10 cellular contexts compared by ENCODE assay signal in the genomic region with DNA sequence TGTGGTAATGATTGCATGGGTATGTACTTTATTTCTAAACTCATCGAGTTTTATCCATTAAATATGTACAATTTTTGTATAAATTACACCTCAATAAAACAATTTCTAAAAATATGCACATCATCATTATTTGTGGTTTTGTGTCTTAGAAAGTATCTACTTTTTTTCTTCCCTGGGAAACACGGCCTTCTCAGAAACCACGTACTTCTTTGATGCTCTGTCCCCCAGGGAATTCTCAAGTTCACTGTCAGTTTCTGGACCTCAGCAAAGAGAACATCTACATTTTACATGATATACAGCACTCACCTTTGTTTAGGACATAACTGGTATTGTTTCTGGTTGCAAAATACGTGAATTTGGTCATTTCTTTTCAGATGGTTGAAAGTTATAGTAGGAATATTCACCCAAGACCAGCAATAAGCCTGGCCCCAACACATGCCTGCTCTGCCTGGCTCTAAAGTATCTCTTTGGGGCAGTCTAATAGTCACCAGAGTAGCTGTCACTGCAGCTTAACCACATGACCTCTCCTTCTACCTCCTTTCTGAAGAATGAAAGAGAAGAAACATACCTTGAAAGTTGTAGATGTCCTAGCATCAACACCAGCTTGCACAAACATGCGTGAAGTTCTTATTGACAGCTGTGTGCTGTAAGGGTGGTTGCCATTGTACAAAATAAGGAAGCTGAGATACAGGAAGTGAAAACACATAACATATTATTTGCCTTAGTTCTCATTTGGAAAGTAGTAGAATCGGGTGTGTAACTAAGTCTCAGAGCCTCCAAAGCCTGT. TPM values are rescaled to one million over a fixed set of nuclear protein-coding genes. Genes with fewer than 3 reads are reported as not detected.
DNase-seq lines count a peak whose midpoint lies in the region; ATAC-seq and TF ChIP-seq lines count a peak whose summit lies in the region.
"Had no signal": no experiment of that assay in that cellular context is flagged by ENCODE, and none has a peak within 500 bp of the region (broad histone marks: within the 10 kb centered on the region; RNA-seq: fewer than 3 reads in every experiment).

No MANE protein-coding gene starts in this region.

- H3K4me3 ChIP-seq in DOHH2 (ENCODE audit: low read length) = no peak overlapping the region

- H3K27ac Mint-ChIP-seq in IgD-negative memory B cell = peak overlapping the region; percentile 23 to 64 (median 44)
- H3K27ac Mint-ChIP-seq: activated CD4-positive, alpha-beta T cell treated with anti-CD3 and anti-CD28 coated beads, Interleukin-2, amount 10 ng/mL, durations not matched to agents 7 days and 5 days; nephron progenitor cell had no signal

- H4K20me1 ChIP-seq in DOHH2 (ENCODE audit: control insufficient read depth, insufficient read depth, low read depth, low read length) = no peaks in the 10 kb centered on the region

- ATAC-seq in GM19351 (IDR thresholded peaks at IDR 0.05; ENCODE audit: unreplicated experiment) = peak; percentile 82
- peak; percentile 82 for ATAC-seq in HG02870 (IDR thresholded peaks at IDR 0.05; ENCODE audit: unreplicated experiment)
- ATAC-seq in stimulated activated naive CD8-positive, alpha-beta T cell treated with anti-CD3 and anti-CD28 coated beads, Interleukin-15, Interleukin-2, amounts not matched to agents 100 U/mL and 50 U/mL, for 24 hours = no peak

- no peak for TF ChIP-seq CTCF in DOHH2 (IDR thresholded peaks at IDR 0.05; ENCODE audit: low read depth, low read length, poor library complexity, severe bottlenecking)

- peak overlapping the region in 1 of 4 donors; percentile 75 for H3K4me3 Mint-ChIP-seq in IgD-negative memory B cell
- H3K4me3 Mint-ChIP-seq: activated CD4-positive, alpha-beta T cell treated with anti-CD3 and anti-CD28 coated beads, Interleukin-2, amount 10 ng/mL, durations not matched to agents 7 days and 5 days had no signal

- DNase-seq in ACHN = no peak
- no peak for DNase-seq in stimulated activated naive CD8-positive, alpha-beta T cell treated with anti-CD3 and anti-CD28 coated beads, Interleukin-15, Interleukin-2, amounts not matched to agents 100 U/mL and 50 U/mL, for 24 hours
- no peak for DNase-seq in amygdala (lab: John Stamatoyannopoulos, UW)
- DNase-seq in kidney tubule cell (ENCODE audit: low spot score) = no peak
- DNase-seq: activated CD4-positive, alpha-beta T cell treated with anti-CD3 and anti-CD28 coated beads, Interleukin-2, amount 10 ng/mL, durations not matched to agents 7 days and 5 days; nephron progenitor cell had no signal

- no peak overlapping the region for H3K27ac ChIP-seq in DOHH2 (ENCODE audit: low read depth, low read length)

- H3K4me2 ChIP-seq in DOHH2 (ENCODE audit: low read length) = 0 out of 2 replicates have a peak overlapping the region, but pooled peaks have one; percentile 11

- no peaks in the 10 kb centered on the region for H3K79me2 ChIP-seq in DOHH2 (ENCODE audit: control insufficient read depth, low read length)

- peaks cover 4 to 14% (median 13%) of the 10 kb centered on the region in 3 donors for H3K4me1 Mint-ChIP-seq in IgD-negative memory B cell
- H3K4me1 Mint-ChIP-seq: activated CD4-positive, alpha-beta T cell treated with anti-CD3 and anti-CD28 coated beads, Interleukin-2, amount 10 ng/mL, durations not matched to agents 7 days and 5 days had no signal

- peaks cover 0 to 2% (median 0%) of the 10 kb centered on the region in 3 donors for H3K9me3 Mint-ChIP-seq in IgD-negative memory B cell

- no peaks in the 10 kb centered on the region for H3F3A ChIP-seq in DOHH2 (ENCODE audit: control insufficient read depth, insufficient read depth)

- in situ Hi-C loops in ACHN (cut with HindIII; ENCODE audit: low pct_ligation_motif_present, low pct_unique_long_range_greater_than_20kb, low sequenced_read_pairs) = no loop called here

- no peaks in the 10 kb centered on the region for H3K36me3 Mint-ChIP-seq in IgD-negative memory B cell

- H3K9me3 ChIP-seq in DOHH2 (ENCODE audit: control insufficient read depth, insufficient read depth, low read length) = no peaks in the 10 kb centered on the region

- no peaks in the 10 kb centered on the region for H3K27me3 Mint-ChIP-seq in IgD-negative memory B cell
- H3K27me3 Mint-ChIP-seq: activated CD4-positive, alpha-beta T cell treated with anti-CD3 and anti-CD28 coated beads, Interleukin-2, amount 10 ng/mL, durations not matched to agents 7 days and 5 days had no signal

- H3K36me3 ChIP-seq in DOHH2 (ENCODE audit: control insufficient read depth, low read length) = no peaks in the 10 kb centered on the region

- peaks cover 14% of the 10 kb centered on the region for H3K4me1 ChIP-seq in DOHH2 (ENCODE audit: control insufficient read depth, low read length)

- H3K9me2 ChIP-seq in DOHH2 (replicated peaks; ENCODE audit: control insufficient read depth, low read length) = no peaks in the 10 kb centered on the region

- H3K27me3 ChIP-seq in DOHH2 (ENCODE audit: control insufficient read depth, low read length) = no peaks in the 10 kb centered on the region

RNA-seq across cellular contexts. Expression of a gene that starts 48.4 kb away (rescaled TPM):
- polyA plus RNA-seq in IgD-negative memory B cell = not detected
